ENCODE assay signal across 1 cellular context in genomic region chr1:27000092-27000816, GRCh38.
TF ChIP-seq lines count a peak whose summit lies in the region.

No MANE protein-coding gene starts in this region.

TF ChIP-seq in A549, 52 proteins besides CTCF, POLR2A, EP300 and RAD21 (continued from another document):
- TF ChIP-seq, protein P1, sequence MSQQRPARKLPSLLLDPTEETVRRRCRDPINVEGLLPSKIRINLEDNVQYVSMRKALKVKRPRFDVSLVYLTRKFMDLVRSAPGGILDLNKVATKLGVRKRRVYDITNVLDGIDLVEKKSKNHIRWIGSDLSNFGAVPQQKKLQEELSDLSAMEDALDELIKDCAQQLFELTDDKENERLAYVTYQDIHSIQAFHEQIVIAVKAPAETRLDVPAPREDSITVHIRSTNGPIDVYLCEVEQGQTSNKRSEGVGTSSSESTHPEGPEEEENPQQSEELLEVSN (IDR thresholded peaks at IDR 0.05; ENCODE audit: borderline replicate concordance, low read depth), result no peak
- TF ChIP-seq SREBF2 (IDR thresholded peaks at IDR 0.05) (no peak), ZNF302 (CRISPR knock-in tag; IDR thresholded peaks at IDR 0.05) (no peak), BHLHE40 (IDR thresholded peaks at IDR 0.05; ENCODE audit: low read depth, low read length) (no peak), MYC (IDR thresholded peaks at IDR 0.05; ENCODE audit: borderline replicate concordance, low read length) (no peak), JUN (IDR thresholded peaks at IDR 0.05) (no peak; a peak in 1 of 5 replicates), EHMT2 (IDR thresholded peaks at IDR 0.05; ENCODE audit: low read depth) (no peak), ZC3H11A (IDR thresholded peaks at IDR 0.05) (no peak), PHF8 (IDR thresholded peaks at IDR 0.05; ENCODE audit: borderline replicate concordance, low read depth) (no peak), JUNB (IDR thresholded peaks at IDR 0.05) (no peak), RARB (CRISPR knock-in tag; IDR thresholded peaks at IDR 0.05) (no peak)
- TF ChIP-seq, protein P2, sequence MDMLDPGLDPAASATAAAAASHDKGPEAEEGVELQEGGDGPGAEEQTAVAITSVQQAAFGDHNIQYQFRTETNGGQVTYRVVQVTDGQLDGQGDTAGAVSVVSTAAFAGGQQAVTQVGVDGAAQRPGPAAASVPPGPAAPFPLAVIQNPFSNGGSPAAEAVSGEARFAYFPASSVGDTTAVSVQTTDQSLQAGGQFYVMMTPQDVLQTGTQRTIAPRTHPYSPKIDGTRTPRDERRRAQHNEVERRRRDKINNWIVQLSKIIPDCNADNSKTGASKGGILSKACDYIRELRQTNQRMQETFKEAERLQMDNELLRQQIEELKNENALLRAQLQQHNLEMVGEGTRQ (IDR thresholded peaks at IDR 0.05), result no peak
